Comparison of ENCODE assay signal across 34 cellular contexts in genomic region chr5:170000155-170000554, GRCh38.
"Had no signal": no experiment of that assay in that cellular context is flagged by ENCODE, and none has a peak within 500 bp of the region (broad histone marks: within the 10 kb centered on the region; RNA-seq: fewer than 3 reads in every experiment).

No MANE protein-coding gene starts in this region.

- H3K9ac ChIP-seq: KMS-11 had no signal

- H3K4me3 ChIP-seq: MG63 had no signal

- H3K4me2 ChIP-seq: KMS-11 had no signal

- H3K27ac ChIP-seq: KMS-11 had no signal

- H3K9me3 ChIP-seq: MG63 had no signal

- H3K27me3 ChIP-seq: MG63 had no signal

- H3K36me3 ChIP-seq: MG63 had no signal

- DNase-seq: Karpas-422, Kasumi-1, MG63, MM.1S, MV-4-11, NCI-H1048, NCI-H1092, NCI-H1092 treated with DMSO at 0.1 percent for 48 hours, NCI-H1105, NCI-H1105 treated with DMSO at 0.1 percent for 48 hours, NCI-H1417, NCI-H1417 treated with DMSO at 0.1 percent for 48 hours, NCI-H1436, NCI-H1436 treated with DMSO at 0.1 percent for 48 hours, NCI-H146, NCI-H1694, NCI-H1694 treated with DMSO at 0.1 percent for 48 hours, NCI-H187, NCI-H187 treated with DMSO at 0.1 percent for 48 hours, NCI-H1930, NCI-H2029, NCI-H2029 treated with DMSO at 0.1 percent for 48 hours, NCI-H2081, NCI-H2081 treated with DMSO at 0.1 percent for 48 hours, NCI-H2107, NCI-H2171, NCI-H2171 treated with DMSO at 0.1 percent for 48 hours, NCI-H2227 treated with DMSO at 0.1 percent for 48 hours, NCI-H226, NCI-H345, NCI-H446, NCI-H446 treated with DMSO at 0.1 percent for 48 hours, NCI-H510A had no signal
